Comparison of ENCODE assay signal across 1 cellular context in the genomic region with DNA sequence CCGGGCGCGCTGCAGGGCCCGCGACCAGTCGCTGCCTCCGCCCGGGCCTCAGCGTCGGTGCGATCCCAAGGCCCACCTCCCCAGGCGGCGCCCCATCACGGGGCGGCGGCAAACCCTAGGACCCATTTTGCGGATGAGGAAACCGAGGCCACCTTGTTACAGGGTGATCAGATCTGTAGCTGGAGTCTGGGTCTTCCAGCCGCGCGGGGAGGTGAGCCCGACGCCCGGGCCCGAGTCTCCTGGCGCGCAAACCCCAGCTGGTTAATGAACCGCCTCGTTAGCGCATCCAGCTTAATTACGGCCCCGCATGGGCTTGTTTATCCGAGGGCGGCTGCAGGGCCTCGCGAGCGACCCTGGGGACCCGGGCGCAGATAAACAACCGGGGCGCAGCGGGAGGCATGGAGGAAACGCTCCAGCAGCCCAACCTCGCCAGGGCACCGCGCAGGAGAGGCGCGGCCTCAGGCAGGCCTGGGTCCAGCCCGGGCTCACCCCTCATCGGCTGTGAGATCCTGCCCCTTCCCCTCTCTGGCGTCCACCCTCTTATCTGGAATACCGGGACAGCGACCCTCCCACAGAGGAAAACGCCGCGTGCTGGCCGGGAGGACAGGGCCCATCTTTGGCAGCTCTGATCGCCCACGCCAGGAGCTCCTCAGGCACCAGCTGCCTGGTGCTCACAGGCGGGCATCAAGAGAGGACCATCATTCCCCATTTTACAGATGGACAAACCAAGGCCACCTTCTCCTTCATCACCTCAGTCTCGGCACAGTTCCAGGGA.
TF ChIP-seq lines count a peak whose summit lies in the region.

No MANE protein-coding gene starts in this region.

TF ChIP-seq in K562, 482 proteins besides CTCF, POLR2A, EP300 and RAD21 (continues in another document):
- TF ChIP-seq TFAM (CRISPR knock-in tag; conservative IDR thresholded peaks at IDR 0.05) (no peak), TBL1XR1 (IDR thresholded peaks at IDR 0.05; ENCODE audit: low read length in 2 of 2) (no peak), GTF2A2 (tag; IDR thresholded peaks at IDR 0.05) (no peak), ZNF75A (CRISPR knock-in tag; IDR thresholded peaks at IDR 0.05) (no peak), HNRNPL (IDR thresholded peaks at IDR 0.05; ENCODE audit: low read depth, low read length) (peak; percentile 78; the same call in 1 of the 2 replicates), NRF1 (conservative IDR thresholded peaks at IDR 0.05 in 1 of 2, IDR thresholded peaks at IDR 0.05 in 1 of 2) (no peak), SRSF7 (optimal IDR thresholded peaks at IDR 0.05; ENCODE audit: low read depth, low read length) (no peak), SAFB (IDR thresholded peaks at IDR 0.05; ENCODE audit: borderline replicate concordance, low read depth, low read length) (no peak), HMG20B (CRISPR knock-in tag; IDR thresholded peaks at IDR 0.05) (no peak), RBM25 (IDR thresholded peaks at IDR 0.05; ENCODE audit: low read depth, low read length, severe bottlenecking) (peak; percentile 96), PCBP2 (IDR thresholded peaks at IDR 0.05; ENCODE audit: low read depth, low read length, poor library complexity, severe bottlenecking) (no peak), ZNF282 (CRISPR knock-in tag; IDR thresholded peaks at IDR 0.05) (0 out of 2 replicates have a peak, but pooled peaks have one; percentile 53), KDM4B (IDR thresholded peaks at IDR 0.05; ENCODE audit: borderline replicate concordance in 2 of 2, low read depth in 1 of 2) (no peak), ZNF57 (CRISPR knock-in tag; IDR thresholded peaks at IDR 0.05) (no peak), JUND (IDR thresholded peaks at IDR 0.05; ENCODE audit: borderline replicate concordance, low read depth, low read length) (no peak), JUND (tag; IDR thresholded peaks at IDR 0.05; ENCODE audit: borderline replicate concordance, low read depth, low read length) (no peak), ZNF140 (CRISPR knock-in tag; IDR thresholded peaks at IDR 0.05) (no peak), LARP7 (IDR thresholded peaks at IDR 0.05) (no peak), PHTF2 (CRISPR knock-in tag; IDR thresholded peaks at IDR 0.05) (no peak), ZNF24 (IDR thresholded peaks at IDR 0.05) (no peak), FOXM1 (IDR thresholded peaks at IDR 0.05; ENCODE audit: low read depth) (no peak), FOXM1 (CRISPR knock-in tag; IDR thresholded peaks at IDR 0.05; ENCODE audit: low read depth) (no peak), ZNF76 (CRISPR knock-in tag; IDR thresholded peaks at IDR 0.05; ENCODE audit: borderline replicate concordance) (no peak), PCBP1 (IDR thresholded peaks at IDR 0.05; ENCODE audit: low read depth, low read length, poor library complexity, severe bottlenecking) (peak; percentile 76)
- TF ChIP-seq, protein P1, sequence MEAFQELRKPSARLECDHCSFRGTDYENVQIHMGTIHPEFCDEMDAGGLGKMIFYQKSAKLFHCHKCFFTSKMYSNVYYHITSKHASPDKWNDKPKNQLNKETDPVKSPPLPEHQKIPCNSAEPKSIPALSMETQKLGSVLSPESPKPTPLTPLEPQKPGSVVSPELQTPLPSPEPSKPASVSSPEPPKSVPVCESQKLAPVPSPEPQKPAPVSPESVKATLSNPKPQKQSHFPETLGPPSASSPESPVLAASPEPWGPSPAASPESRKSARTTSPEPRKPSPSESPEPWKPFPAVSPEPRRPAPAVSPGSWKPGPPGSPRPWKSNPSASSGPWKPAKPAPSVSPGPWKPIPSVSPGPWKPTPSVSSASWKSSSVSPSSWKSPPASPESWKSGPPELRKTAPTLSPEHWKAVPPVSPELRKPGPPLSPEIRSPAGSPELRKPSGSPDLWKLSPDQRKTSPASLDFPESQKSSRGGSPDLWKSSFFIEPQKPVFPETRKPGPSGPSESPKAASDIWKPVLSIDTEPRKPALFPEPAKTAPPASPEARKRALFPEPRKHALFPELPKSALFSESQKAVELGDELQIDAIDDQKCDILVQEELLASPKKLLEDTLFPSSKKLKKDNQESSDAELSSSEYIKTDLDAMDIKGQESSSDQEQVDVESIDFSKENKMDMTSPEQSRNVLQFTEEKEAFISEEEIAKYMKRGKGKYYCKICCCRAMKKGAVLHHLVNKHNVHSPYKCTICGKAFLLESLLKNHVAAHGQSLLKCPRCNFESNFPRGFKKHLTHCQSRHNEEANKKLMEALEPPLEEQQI (IDR thresholded peaks at IDR 0.05): no peak
- TF ChIP-seq, protein P2, sequence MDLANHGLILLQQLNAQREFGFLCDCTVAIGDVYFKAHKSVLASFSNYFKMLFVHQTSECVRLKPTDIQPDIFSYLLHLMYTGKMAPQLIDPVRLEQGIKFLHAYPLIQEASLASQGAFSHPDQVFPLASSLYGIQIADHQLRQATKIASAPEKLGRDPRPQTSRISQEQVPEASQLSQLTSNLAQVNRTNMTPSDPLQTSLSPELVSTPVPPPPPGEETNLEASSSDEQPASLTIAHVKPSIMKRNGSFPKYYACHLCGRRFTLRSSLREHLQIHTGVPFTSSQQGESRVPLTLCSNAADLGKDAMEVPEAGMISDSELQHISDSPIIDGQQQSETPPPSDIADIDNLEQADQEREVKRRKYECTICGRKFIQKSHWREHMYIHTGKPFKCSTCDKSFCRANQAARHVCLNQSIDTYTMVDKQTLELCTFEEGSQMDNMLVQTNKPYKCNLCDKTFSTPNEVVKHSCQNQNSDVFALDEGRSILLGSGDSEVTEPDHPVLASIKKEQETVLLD (IDR thresholded peaks at IDR 0.05): no peak
- TF ChIP-seq, protein P3, sequence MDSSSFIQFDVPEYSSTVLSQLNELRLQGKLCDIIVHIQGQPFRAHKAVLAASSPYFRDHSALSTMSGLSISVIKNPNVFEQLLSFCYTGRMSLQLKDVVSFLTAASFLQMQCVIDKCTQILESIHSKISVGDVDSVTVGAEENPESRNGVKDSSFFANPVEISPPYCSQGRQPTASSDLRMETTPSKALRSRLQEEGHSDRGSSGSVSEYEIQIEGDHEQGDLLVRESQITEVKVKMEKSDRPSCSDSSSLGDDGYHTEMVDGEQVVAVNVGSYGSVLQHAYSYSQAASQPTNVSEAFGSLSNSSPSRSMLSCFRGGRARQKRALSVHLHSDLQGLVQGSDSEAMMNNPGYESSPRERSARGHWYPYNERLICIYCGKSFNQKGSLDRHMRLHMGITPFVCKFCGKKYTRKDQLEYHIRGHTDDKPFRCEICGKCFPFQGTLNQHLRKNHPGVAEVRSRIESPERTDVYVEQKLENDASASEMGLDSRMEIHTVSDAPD (CRISPR knock-in tag; IDR thresholded peaks at IDR 0.05): no peak
- TF ChIP-seq, protein P4, sequence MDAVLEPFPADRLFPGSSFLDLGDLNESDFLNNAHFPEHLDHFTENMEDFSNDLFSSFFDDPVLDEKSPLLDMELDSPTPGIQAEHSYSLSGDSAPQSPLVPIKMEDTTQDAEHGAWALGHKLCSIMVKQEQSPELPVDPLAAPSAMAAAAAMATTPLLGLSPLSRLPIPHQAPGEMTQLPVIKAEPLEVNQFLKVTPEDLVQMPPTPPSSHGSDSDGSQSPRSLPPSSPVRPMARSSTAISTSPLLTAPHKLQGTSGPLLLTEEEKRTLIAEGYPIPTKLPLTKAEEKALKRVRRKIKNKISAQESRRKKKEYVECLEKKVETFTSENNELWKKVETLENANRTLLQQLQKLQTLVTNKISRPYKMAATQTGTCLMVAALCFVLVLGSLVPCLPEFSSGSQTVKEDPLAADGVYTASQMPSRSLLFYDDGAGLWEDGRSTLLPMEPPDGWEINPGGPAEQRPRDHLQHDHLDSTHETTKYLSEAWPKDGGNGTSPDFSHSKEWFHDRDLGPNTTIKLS (IDR thresholded peaks at IDR 0.05; ENCODE audit: borderline replicate concordance, low read depth): no peak
- TF ChIP-seq, protein P5, sequence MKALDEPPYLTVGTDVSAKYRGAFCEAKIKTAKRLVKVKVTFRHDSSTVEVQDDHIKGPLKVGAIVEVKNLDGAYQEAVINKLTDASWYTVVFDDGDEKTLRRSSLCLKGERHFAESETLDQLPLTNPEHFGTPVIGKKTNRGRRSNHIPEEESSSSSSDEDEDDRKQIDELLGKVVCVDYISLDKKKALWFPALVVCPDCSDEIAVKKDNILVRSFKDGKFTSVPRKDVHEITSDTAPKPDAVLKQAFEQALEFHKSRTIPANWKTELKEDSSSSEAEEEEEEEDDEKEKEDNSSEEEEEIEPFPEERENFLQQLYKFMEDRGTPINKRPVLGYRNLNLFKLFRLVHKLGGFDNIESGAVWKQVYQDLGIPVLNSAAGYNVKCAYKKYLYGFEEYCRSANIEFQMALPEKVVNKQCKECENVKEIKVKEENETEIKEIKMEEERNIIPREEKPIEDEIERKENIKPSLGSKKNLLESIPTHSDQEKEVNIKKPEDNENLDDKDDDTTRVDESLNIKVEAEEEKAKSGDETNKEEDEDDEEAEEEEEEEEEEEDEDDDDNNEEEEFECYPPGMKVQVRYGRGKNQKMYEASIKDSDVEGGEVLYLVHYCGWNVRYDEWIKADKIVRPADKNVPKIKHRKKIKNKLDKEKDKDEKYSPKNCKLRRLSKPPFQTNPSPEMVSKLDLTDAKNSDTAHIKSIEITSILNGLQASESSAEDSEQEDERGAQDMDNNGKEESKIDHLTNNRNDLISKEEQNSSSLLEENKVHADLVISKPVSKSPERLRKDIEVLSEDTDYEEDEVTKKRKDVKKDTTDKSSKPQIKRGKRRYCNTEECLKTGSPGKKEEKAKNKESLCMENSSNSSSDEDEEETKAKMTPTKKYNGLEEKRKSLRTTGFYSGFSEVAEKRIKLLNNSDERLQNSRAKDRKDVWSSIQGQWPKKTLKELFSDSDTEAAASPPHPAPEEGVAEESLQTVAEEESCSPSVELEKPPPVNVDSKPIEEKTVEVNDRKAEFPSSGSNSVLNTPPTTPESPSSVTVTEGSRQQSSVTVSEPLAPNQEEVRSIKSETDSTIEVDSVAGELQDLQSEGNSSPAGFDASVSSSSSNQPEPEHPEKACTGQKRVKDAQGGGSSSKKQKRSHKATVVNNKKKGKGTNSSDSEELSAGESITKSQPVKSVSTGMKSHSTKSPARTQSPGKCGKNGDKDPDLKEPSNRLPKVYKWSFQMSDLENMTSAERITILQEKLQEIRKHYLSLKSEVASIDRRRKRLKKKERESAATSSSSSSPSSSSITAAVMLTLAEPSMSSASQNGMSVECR (CRISPR knock-in tag; IDR thresholded peaks at IDR 0.05): no peak
- TF ChIP-seq, protein P6, sequence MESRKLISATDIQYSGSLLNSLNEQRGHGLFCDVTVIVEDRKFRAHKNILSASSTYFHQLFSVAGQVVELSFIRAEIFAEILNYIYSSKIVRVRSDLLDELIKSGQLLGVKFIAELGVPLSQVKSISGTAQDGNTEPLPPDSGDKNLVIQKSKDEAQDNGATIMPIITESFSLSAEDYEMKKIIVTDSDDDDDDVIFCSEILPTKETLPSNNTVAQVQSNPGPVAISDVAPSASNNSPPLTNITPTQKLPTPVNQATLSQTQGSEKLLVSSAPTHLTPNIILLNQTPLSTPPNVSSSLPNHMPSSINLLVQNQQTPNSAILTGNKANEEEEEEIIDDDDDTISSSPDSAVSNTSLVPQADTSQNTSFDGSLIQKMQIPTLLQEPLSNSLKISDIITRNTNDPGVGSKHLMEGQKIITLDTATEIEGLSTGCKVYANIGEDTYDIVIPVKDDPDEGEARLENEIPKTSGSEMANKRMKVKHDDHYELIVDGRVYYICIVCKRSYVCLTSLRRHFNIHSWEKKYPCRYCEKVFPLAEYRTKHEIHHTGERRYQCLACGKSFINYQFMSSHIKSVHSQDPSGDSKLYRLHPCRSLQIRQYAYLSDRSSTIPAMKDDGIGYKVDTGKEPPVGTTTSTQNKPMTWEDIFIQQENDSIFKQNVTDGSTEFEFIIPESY (CRISPR knock-in tag; IDR thresholded peaks at IDR 0.05): peak; percentile 98
- TF ChIP-seq, protein P7, sequence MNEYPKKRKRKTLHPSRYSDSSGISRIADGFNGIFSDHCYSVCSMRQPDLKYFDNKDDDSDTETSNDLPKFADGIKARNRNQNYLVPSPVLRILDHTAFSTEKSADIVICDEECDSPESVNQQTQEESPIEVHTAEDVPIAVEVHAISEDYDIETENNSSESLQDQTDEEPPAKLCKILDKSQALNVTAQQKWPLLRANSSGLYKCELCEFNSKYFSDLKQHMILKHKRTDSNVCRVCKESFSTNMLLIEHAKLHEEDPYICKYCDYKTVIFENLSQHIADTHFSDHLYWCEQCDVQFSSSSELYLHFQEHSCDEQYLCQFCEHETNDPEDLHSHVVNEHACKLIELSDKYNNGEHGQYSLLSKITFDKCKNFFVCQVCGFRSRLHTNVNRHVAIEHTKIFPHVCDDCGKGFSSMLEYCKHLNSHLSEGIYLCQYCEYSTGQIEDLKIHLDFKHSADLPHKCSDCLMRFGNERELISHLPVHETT (CRISPR knock-in tag; conservative IDR thresholded peaks at IDR 0.05 in 1 of 2, IDR thresholded peaks at IDR 0.05 in 1 of 2): no peak
- TF ChIP-seq, protein P8, sequence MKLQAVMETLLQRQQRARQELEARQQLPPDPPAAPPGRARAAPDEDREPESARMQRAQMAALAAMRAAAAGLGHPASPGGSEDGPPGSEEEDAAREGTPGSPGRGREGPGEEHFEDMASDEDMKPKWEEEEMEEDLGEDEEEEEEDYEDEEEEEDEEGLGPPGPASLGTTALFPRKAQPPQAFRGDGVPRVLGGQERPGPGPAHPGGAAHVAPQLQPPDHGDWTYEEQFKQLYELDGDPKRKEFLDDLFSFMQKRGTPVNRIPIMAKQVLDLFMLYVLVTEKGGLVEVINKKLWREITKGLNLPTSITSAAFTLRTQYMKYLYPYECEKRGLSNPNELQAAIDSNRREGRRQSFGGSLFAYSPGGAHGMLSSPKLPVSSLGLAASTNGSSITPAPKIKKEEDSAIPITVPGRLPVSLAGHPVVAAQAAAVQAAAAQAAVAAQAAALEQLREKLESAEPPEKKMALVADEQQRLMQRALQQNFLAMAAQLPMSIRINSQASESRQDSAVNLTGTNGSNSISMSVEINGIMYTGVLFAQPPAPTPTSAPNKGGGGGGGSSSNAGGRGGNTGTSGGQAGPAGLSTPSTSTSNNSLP (IDR thresholded peaks at IDR 0.05; ENCODE audit: borderline replicate concordance, low read depth, low read length): no peak
